ENCODE assay signal across 12 cellular contexts in the genomic region with DNA sequence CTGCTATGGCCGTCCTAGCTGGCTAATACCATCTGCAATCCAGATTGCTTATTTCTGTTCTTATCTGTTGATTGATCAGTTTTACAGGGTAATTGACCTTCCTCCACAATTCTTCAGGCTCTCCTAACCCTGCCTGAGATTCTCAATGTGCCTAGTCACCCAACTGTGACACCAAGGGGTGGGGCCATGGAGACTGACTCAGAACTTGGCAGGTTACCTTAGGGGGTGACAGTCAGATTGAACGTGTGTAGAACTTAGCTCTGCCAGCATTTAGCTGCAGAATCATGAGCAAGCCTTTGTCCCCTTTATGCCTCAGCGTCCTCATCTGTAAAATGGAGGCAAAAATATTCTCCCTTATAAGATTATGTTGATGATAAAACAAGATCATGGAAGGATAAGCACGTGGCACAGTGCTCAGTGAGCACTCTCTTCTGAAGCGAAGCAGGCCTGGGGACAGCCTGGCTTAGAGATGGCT. TPM values are rescaled to one million over a fixed set of nuclear protein-coding genes. Genes with fewer than 3 reads are reported as not detected.
DNase-seq lines count a peak whose midpoint lies in the region; ATAC-seq, FAIRE-seq and TF ChIP-seq lines count a peak whose summit lies in the region.
"Had no signal": no experiment of that assay in that cellular context is flagged by ENCODE, and none has a peak within 500 bp of the region (broad histone marks: within the 10 kb centered on the region; RNA-seq: fewer than 3 reads in every experiment).

No MANE protein-coding gene starts in this region.

- H3K27ac ChIP-seq in adrenal gland (peak overlapping the region in 1 of 5 donors; percentile 26), kidney (ENCODE audit: low read depth in 2 of 2, low read length in 2 of 2) (no peak overlapping the region)
- no peak overlapping the region for H3K27ac ChIP-seq in naive thymus-derived CD4-positive, alpha-beta T cell (ENCODE audit: low read depth, low read length)

- no peak for FAIRE-seq in kidney (lab: Jason Lieb, UNC)
- FAIRE-seq: G401.6 had no signal

- H3K36me3 ChIP-seq in adrenal gland (replicated peaks in 1 of 2) (no peaks in the 10 kb centered on the region), kidney (ENCODE audit: control insufficient read depth in 1 of 2, insufficient read depth in 2 of 2, low read length in 2 of 2) (no peaks in the 10 kb centered on the region)
- H3K36me3 ChIP-seq in naive thymus-derived CD4-positive, alpha-beta T cell (ENCODE audit: control insufficient read depth in 2 of 3, insufficient read depth in 3 of 3, low read length in 3 of 3): no peaks in the 10 kb centered on the region

- peaks cover 10 to 45% (median 18%) of the 10 kb centered on the region in 5 donors for H3K27me3 Mint-ChIP-seq in naive thymus-derived CD4-positive, alpha-beta T cell
- peaks cover 17 to 51% of the 10 kb centered on the region in 2 donors for H3K27me3 Mint-ChIP-seq in effector memory CD8-positive, alpha-beta T cell

- H3K9me3 Mint-ChIP-seq in naive thymus-derived CD4-positive, alpha-beta T cell: peaks cover 0 to 4% (median 0%) of the 10 kb centered on the region in 11 donors
- no peaks in the 10 kb centered on the region for H3K9me3 Mint-ChIP-seq in effector memory CD8-positive, alpha-beta T cell

- POLR2A ChIA-PET in naive thymus-derived CD4-positive, alpha-beta T cell (lab: Charles Lee): no interaction called here

- ATAC-seq in naive thymus-derived CD4-positive, alpha-beta T cell: peak; percentile 70
- ATAC-seq in effector memory CD8-positive, alpha-beta T cell (replicated peaks): no peak
- no peak for ATAC-seq in left ventricle myocardium superior

- no peaks in the 10 kb centered on the region for H3K36me3 Mint-ChIP-seq in naive thymus-derived CD4-positive, alpha-beta T cell
- no peaks in the 10 kb centered on the region for H3K36me3 Mint-ChIP-seq in effector memory CD8-positive, alpha-beta T cell (ENCODE audit: insufficient read depth)

- no peaks in the 10 kb centered on the region for H3K9me3 ChIP-seq in adrenal gland (replicated peaks in 1 of 3)
- no peaks in the 10 kb centered on the region for H3K9me3 ChIP-seq in naive thymus-derived CD4-positive, alpha-beta T cell (ENCODE audit: control insufficient read depth in 2 of 3, low read length in 3 of 3)
- no peaks in the 10 kb centered on the region for H3K9me3 ChIP-seq in kidney (ENCODE audit: control insufficient read depth in 1 of 2, low read length in 2 of 2)

- 60 to 66% (median 62%) methylated on average over 5 of the region's 5 CpGs for whole genome bisulfite sequencing in adrenal gland, 4 donors

- H3K4me3 Mint-ChIP-seq in naive thymus-derived CD4-positive, alpha-beta T cell: peak overlapping the region in 1 of 10 donors; percentile 23
- no peak overlapping the region for H3K4me3 Mint-ChIP-seq in effector memory CD8-positive, alpha-beta T cell

- DNase-seq in ELR (ENCODE audit: low read depth) (peak; percentile 85), HUDEP-2 (lab: John Stamatoyannopoulos, UW; ENCODE audit: unreplicated experiment in 76 of 76) (peak in 41 of 76 experiments; percentile 2 to 68 (median 19)), adrenal gland (peak in 5 of 7 donors; percentile 33 to 68 (median 53)), NAMALWA (ENCODE audit: low spot score) (no peak), kidney (no peak), left ventricle myocardium superior (no peak)
- no peak for DNase-seq in naive thymus-derived CD4-positive, alpha-beta T cell
- no peak for DNase-seq in effector memory CD8-positive, alpha-beta T cell
- DNase-seq: NCI-H1694, occipital lobe had no signal

- H3K4me1 ChIP-seq in adrenal gland (replicated peaks in 1 of 2): no peaks in the 10 kb centered on the region
- H3K4me1 ChIP-seq in naive thymus-derived CD4-positive, alpha-beta T cell (ENCODE audit: control insufficient read depth in 2 of 2, insufficient read depth in 2 of 2, low read length in 2 of 2): no peaks in the 10 kb centered on the region
- peaks cover 4% of the 10 kb centered on the region in 2 donors for H3K4me1 ChIP-seq in kidney (ENCODE audit: control insufficient read depth in 1 of 2, insufficient read depth in 1 of 2, low read depth in 1 of 2, low read length in 2 of 2)

- intact Hi-C loops in adrenal gland (cut with DNase I): no loop called here
- intact Hi-C loops in naive thymus-derived CD4-positive, alpha-beta T cell (cut with micrococcal nuclease): no loop called here
- intact Hi-C loops in kidney (cut with DNase I): no loop called here
- intact Hi-C loops in left ventricle myocardium superior (cut with micrococcal nuclease): no loop called here

- no peak for TF ChIP-seq POLR2A in adrenal gland (IDR thresholded peaks at IDR 0.05)

- H3K4me3 ChIP-seq in adrenal gland (no peak overlapping the region), kidney (ENCODE audit: low read length in 2 of 2) (no peak overlapping the region)
- H3K4me3 ChIP-seq in naive thymus-derived CD4-positive, alpha-beta T cell (ENCODE audit: low read length): no peak overlapping the region

- H3K4me1 Mint-ChIP-seq in naive thymus-derived CD4-positive, alpha-beta T cell: peaks cover 0 to 2% (median 0%) of the 10 kb centered on the region in 7 donors
- peaks cover 9% of the 10 kb centered on the region in 2 donors for H3K4me1 Mint-ChIP-seq in effector memory CD8-positive, alpha-beta T cell (ENCODE audit: low read depth in 2 of 2)

- no peak for TF ChIP-seq CTCF in adrenal gland (IDR thresholded peaks at IDR 0.05)
- no peak for TF ChIP-seq CTCF in kidney (IDR thresholded peaks at IDR 0.05; ENCODE audit: borderline replicate concordance, extremely low read depth, insufficient read depth)

- H3K27me3 ChIP-seq in adrenal gland: no peaks in the 10 kb centered on the region
- no peaks in the 10 kb centered on the region for H3K27me3 ChIP-seq in naive thymus-derived CD4-positive, alpha-beta T cell (ENCODE audit: control insufficient read depth in 2 of 2, insufficient read depth in 2 of 2, low read length in 2 of 2)

- CTCF ChIA-PET in naive thymus-derived CD4-positive, alpha-beta T cell (lab: Charles Lee): no interaction called here

- no peak overlapping the region for H3K27ac Mint-ChIP-seq in naive thymus-derived CD4-positive, alpha-beta T cell
- peak overlapping the region in 1 of 2 donors; percentile 4 for H3K27ac Mint-ChIP-seq in effector memory CD8-positive, alpha-beta T cell

- no peak overlapping the region for H3K9ac ChIP-seq in kidney (ENCODE audit: low read length in 2 of 2)

RNA-seq across cellular contexts. Expression of a gene that starts 19.1 kb away (rescaled TPM):
- total RNA-seq in adrenal gland: under 1 TPM in 6 of 8 donors, not detected in 2; under 0.01 to 0.98 (median 0.56) TPM
- polyA plus RNA-seq in adrenal gland: under 1 TPM; 0.05 to 0.61 (median 0.16) TPM
- under 1 TPM in 1 of 5 experiments, not detected in 4; 0.10 TPM for total RNA-seq in naive thymus-derived CD4-positive, alpha-beta T cell
- polyA plus RNA-seq in naive thymus-derived CD4-positive, alpha-beta T cell: not detected
- total RNA-seq in kidney: not detected
- not detected for polyA plus RNA-seq in kidney (ENCODE audit: insufficient read depth, low read depth, low replicate concordance)
- total RNA-seq in left ventricle myocardium superior: 0.42 TPM
- total RNA-seq: dermis microvascular lymphatic vessel endothelial cell, occipital lobe had no signal

Comparison
In these comparisons a context has a peak if more than half of its experiments do, and no peak if none do; other contexts are left out.
1. DNase-seq: peak in ELR (single experiment), HUDEP-2 (41 of 76) and adrenal gland (5 of 7); none in naive thymus-derived CD4-positive, alpha-beta T cell (0 of 9), NAMALWA (single experiment), kidney (single experiment), effector memory CD8-positive, alpha-beta T cell (0 of 3) and left ventricle myocardium superior (single experiment).